In genomic region chr14:99273025-99273723, GRCh38 we compare ENCODE assay signal across 7 cellular contexts. TPM values are rescaled to one million over a fixed set of nuclear protein-coding genes. Genes with fewer than 3 reads are reported as not detected.
DNase-seq lines count a peak whose midpoint lies in the region; ATAC-seq, FAIRE-seq and TF ChIP-seq lines count a peak whose summit lies in the region.

No MANE protein-coding gene starts in this region.

- POLR2A ChIA-PET in endothelial cell of umbilical vein (lab: Charles Lee), result no interaction called here

- no peak for TF ChIP-seq POLR2A in endothelial cell of umbilical vein (IDR thresholded peaks at IDR 0.05; ENCODE audit: low read depth, low read length)

- no peaks in the 10 kb centered on the region for H3K9me1 ChIP-seq in endothelial cell of umbilical vein (replicated peaks; ENCODE audit: control insufficient read depth, extremely low read depth, insufficient read depth, low read length)

- no peaks in the 10 kb centered on the region for H3K79me2 ChIP-seq in endothelial cell of umbilical vein (ENCODE audit: control insufficient read depth, insufficient read depth, low read length)

- H3K4me3 ChIP-seq in HUES64 (ENCODE audit: low read length), result peak overlapping the region; percentile 64
- H3K4me3 ChIP-seq in endothelial cell of umbilical vein (replicated peaks in 1 of 3; ENCODE audit: insufficient read depth in 1 of 3, low read depth in 1 of 3, low read length in 3 of 3), result no peak overlapping the region
- no peak overlapping the region for H3K4me3 ChIP-seq in skeletal muscle satellite cell (ENCODE audit: low read length)

- H3K9me3 ChIP-seq in HUES64 (ENCODE audit: insufficient read depth, low read depth, low read length) (no peaks in the 10 kb centered on the region), endothelial cell of umbilical vein (replicated peaks; ENCODE audit: control insufficient read depth, insufficient read depth, low read length) (no peaks in the 10 kb centered on the region), skeletal muscle satellite cell (replicated peaks; ENCODE audit: low read length) (no peaks in the 10 kb centered on the region)

- no peak for TF ChIP-seq CTCF in endothelial cell of umbilical vein (IDR thresholded peaks at IDR 0.05; ENCODE audit: extremely low read depth in 1 of 2, insufficient read depth in 1 of 2, low read depth in 1 of 2, low read length in 2 of 2)

- no peak overlapping the region for H3K27ac ChIP-seq in HUES64 (ENCODE audit: low read depth, low read length)
- H3K27ac ChIP-seq in endothelial cell of umbilical vein (ENCODE audit: insufficient read depth, low read depth, low read length), result no peak overlapping the region

- dilution Hi-C loops in endothelial cell of umbilical vein (cut with MboI; ENCODE audit: extremely low pct_ligation_motif_present, low sequenced_read_pairs), result no loop called here

- H3K27me3 ChIP-seq in HUES64 (ENCODE audit: insufficient read depth, low read length) (peaks cover 78% of the 10 kb centered on the region), endothelial cell of umbilical vein (ENCODE audit: control insufficient read depth in 2 of 2, insufficient read depth in 2 of 2, low read length in 2 of 2) (peaks cover 48 to 88% of the 10 kb centered on the region in 2 experiments), skeletal muscle satellite cell (ENCODE audit: control insufficient read depth, insufficient read depth, low read length) (peaks cover 79% of the 10 kb centered on the region)

- CTCF ChIA-PET in endothelial cell of umbilical vein (lab: Charles Lee), result interaction anchor here (1.4 kb wide), 1 partner anchor 11 kb away, joined by 3 read pairs; no protein-coding TSS in a partner anchor

- BruUV-seq in endothelial cell of umbilical vein (replicated peaks; lab: Mats Ljungman, UMichigan), result no TSS peak

- H2AFZ ChIP-seq in endothelial cell of umbilical vein (ENCODE audit: low read depth, low read length), result no peak overlapping the region

- H3K9ac ChIP-seq in HUES64 (ENCODE audit: low read depth, low read length), result 0 out of 2 replicates have a peak overlapping the region, but pooled peaks have one; percentile 16
- no peak overlapping the region for H3K9ac ChIP-seq in endothelial cell of umbilical vein (replicated peaks; ENCODE audit: extremely low read depth, insufficient read depth, low read length)
- H3K9ac ChIP-seq in skeletal muscle satellite cell (ENCODE audit: low read depth, low read length), result no peak overlapping the region

- H3K36me3 ChIP-seq in HUES64 (ENCODE audit: insufficient read depth, low read length) (no peaks in the 10 kb centered on the region), endothelial cell of umbilical vein (ENCODE audit: control insufficient read depth in 2 of 2, extremely low read depth in 1 of 2, insufficient read depth in 2 of 2, low read length in 2 of 2) (no peaks in the 10 kb centered on the region), skeletal muscle satellite cell (ENCODE audit: insufficient read depth, low read length) (no peaks in the 10 kb centered on the region)

- WGBS in HUES64, result under 1% methylated on average over 48 of the region's 48 CpGs

- no peak for FAIRE-seq in endothelial cell of umbilical vein (lab: Jason Lieb, UNC)

- peaks cover 28% of the 10 kb centered on the region for H3K4me1 ChIP-seq in HUES64 (ENCODE audit: insufficient read depth, low read length)
- peaks cover 21% of the 10 kb centered on the region for H3K4me1 ChIP-seq in endothelial cell of umbilical vein (ENCODE audit: control insufficient read depth, extremely low read depth, insufficient read depth, low read length)
- H3K4me1 ChIP-seq in skeletal muscle satellite cell (ENCODE audit: control insufficient read depth, insufficient read depth, low read length), result peaks cover 20% of the 10 kb centered on the region

- ATAC-seq in GM21423 (IDR thresholded peaks at IDR 0.05; ENCODE audit: unreplicated experiment) (no peak), HG02678 (IDR thresholded peaks at IDR 0.05; ENCODE audit: unreplicated experiment) (no peak)

- DNase-seq in SW480 (ENCODE audit: low spot score) (peak; percentile 78), endothelial cell of umbilical vein (ENCODE audit: low read depth, low spot score) (peak; percentile 9), midbrain (lab: John Stamatoyannopoulos, UW) (no peak)

- H3K4me2 ChIP-seq in endothelial cell of umbilical vein (ENCODE audit: insufficient read depth, low read length), result no peak overlapping the region
- H3K4me2 ChIP-seq in skeletal muscle satellite cell (ENCODE audit: low read length), result peak overlapping the region; percentile 92

- no peaks in the 10 kb centered on the region for H4K20me1 ChIP-seq in endothelial cell of umbilical vein (replicated peaks; ENCODE audit: control insufficient read depth, extremely low read depth, insufficient read depth, low read length)

- intact Hi-C loops in endothelial cell of umbilical vein (cut with micrococcal nuclease), result loop anchor here (5.0 kb wide), 1 partner anchor 144 kb away; no protein-coding TSS in a partner anchor

TF ChIP-seq in endothelial cell of umbilical vein, 7 proteins besides CTCF, POLR2A, EP300 and RAD21:
- TF ChIP-seq JUN (IDR thresholded peaks at IDR 0.05; ENCODE audit: borderline replicate concordance, insufficient read depth, insufficient read length, low read depth) (no peak), GATA2 (IDR thresholded peaks at IDR 0.05; ENCODE audit: insufficient read depth, insufficient read length, low read depth, low read length) (no peak)
TF ChIP-seq in endothelial cell of umbilical vein: peak in this region for 0.

RNA-seq across cellular contexts. Expression of gene BCL11B, which starts 1.2 kb away (rescaled TPM):
- polyA plus RNA-seq in HUES64 (2013, experiment 1 of 2), result 1.2 TPM
- polyA plus RNA-seq in HUES64 (2013, experiment 2 of 2), result 1.1 TPM
- 0.07 TPM in 2 replicates for total RNA-seq in endothelial cell of umbilical vein
- polyA plus RNA-seq in endothelial cell of umbilical vein, result 0.02 and 0.03 TPM in 2 replicates
- 0.01 TPM in 2 replicates for polyA plus RNA-seq in endothelial cell of umbilical vein (2011; cell fraction: cytosol; rRNA removed)
- polyA plus RNA-seq in endothelial cell of umbilical vein (2011; cell fraction: nucleus; rRNA removed), result 0.04 and 0.07 TPM in 2 replicates
- polyA plus RNA-seq in endothelial cell of umbilical vein (2012), result 0.03 and 0.04 TPM in 2 replicates
- polyA minus RNA-seq in endothelial cell of umbilical vein, result 0.04 and 0.05 TPM in 2 replicates
- polyA minus RNA-seq in endothelial cell of umbilical vein (2011; cell fraction: cytosol; rRNA and poly(A)+ RNA removed), result not detected
- 0.10 TPM in 1 of 2 replicates, not detected in the other for polyA minus RNA-seq in endothelial cell of umbilical vein (2011; cell fraction: nucleus; rRNA and poly(A)+ RNA removed)
- under 0.01 TPM in 2 replicates for total RNA-seq in skeletal muscle satellite cell (2012; rRNA removed)
